ENCODE assay signal across 19 cellular contexts in genomic region chr12:72277415-72277814, GRCh38. TPM values are rescaled to one million over a fixed set of nuclear protein-coding genes. Genes with fewer than 3 reads are reported as not detected.
DNase-seq lines count a peak whose midpoint lies in the region; ATAC-seq and TF ChIP-seq lines count a peak whose summit lies in the region.
"Had no signal": no experiment of that assay in that cellular context is flagged by ENCODE, and none has a peak within 500 bp of the region (broad histone marks: within the 10 kb centered on the region; RNA-seq: fewer than 3 reads in every experiment).

No MANE protein-coding gene starts in this region.

- H3K4me3 Mint-ChIP-seq in activated CD8-positive, alpha-beta memory T cell treated with anti-CD3 and anti-CD28 coated beads, Interleukin-2, amount 10 ng/mL, durations not matched to agents 7 days and 5 days: no peak overlapping the region

- H3K4me1 Mint-ChIP-seq in activated CD8-positive, alpha-beta memory T cell treated with anti-CD3 and anti-CD28 coated beads, Interleukin-2, amount 10 ng/mL, durations not matched to agents 7 days and 5 days: no peaks in the 10 kb centered on the region

- H3K9ac ChIP-seq in subcutaneous abdominal adipose tissue (ENCODE audit: low read length in 5 of 5): peak overlapping the region in 3 of 5 donors; percentile 19 to 93 (median 78)

- peak overlapping the region; percentile 8 for H3K4me3 ChIP-seq in SJSA1
- H3K4me3 ChIP-seq in fibroblast of mammary gland (ENCODE audit: control insufficient read depth, low read depth, low read length): no peak overlapping the region
- H3K4me3 ChIP-seq in subcutaneous abdominal adipose tissue (ENCODE audit: low read depth in 1 of 5, low read length in 5 of 5): peak overlapping the region in 1 of 5 donors; percentile 36
- H3K4me3 ChIP-seq: ascending aorta, skin epidermis had no signal

- H3K27me3 ChIP-seq in SJSA1 (replicated peaks): no peaks in the 10 kb centered on the region
- H3K27me3 ChIP-seq in subcutaneous abdominal adipose tissue (ENCODE audit: control insufficient read depth in 5 of 5, insufficient read depth in 4 of 5, low read length in 5 of 5): peaks cover 0 to 20% (median 4%) of the 10 kb centered on the region in 5 donors
- H3K27me3 ChIP-seq: ascending aorta had no signal

- peak overlapping the region; percentile 74 for H3K27ac ChIP-seq in SJSA1
- peak overlapping the region; percentile 93 for H3K27ac ChIP-seq in subcutaneous abdominal adipose tissue (ENCODE audit: low read depth, low read length)
- H3K27ac ChIP-seq: ascending aorta, C4-2B had no signal

- DNase-seq in EL (peak; percentile 59), SJSA1 (ENCODE audit: low read depth in 1 of 2, low spot score in 2 of 2) (peak in 1 of 2 experiments; percentile 69), fibroblast of mammary gland (ENCODE audit: low read depth) (peak; percentile 10)
- DNase-seq in activated CD8-positive, alpha-beta memory T cell treated with anti-CD3 and anti-CD28 coated beads, Interleukin-2, amount 10 ng/mL, durations not matched to agents 7 days and 5 days: no peak
- DNase-seq: activated naive CD4-positive, alpha-beta T cell treated with Interleukin-2 at 50 U/mL for 16 hours; DMS153; NCI-H1436 treated with DMSO at 0.1 percent for 48 hours; NCI-H446 treated with DMSO at 0.1 percent for 48 hours; RPMI8226; stimulated activated CD4-positive, alpha-beta T cell treated with anti-CD3 and anti-CD28 coated beads, Interleukin-4, amount 100 ng/mL, for 4 hours; substantia nigra had no signal

- no peak for TF ChIP-seq CTCF in fibroblast of mammary gland (conservative IDR thresholded peaks at IDR 0.05; ENCODE audit: control insufficient read depth, insufficient read depth, low read depth, low read length)

- H3K9me3 Mint-ChIP-seq in activated CD8-positive, alpha-beta memory T cell treated with anti-CD3 and anti-CD28 coated beads, Interleukin-2, amount 10 ng/mL, durations not matched to agents 7 days and 5 days (ENCODE audit: low read depth): no peaks in the 10 kb centered on the region

- no peaks in the 10 kb centered on the region for H3K36me3 Mint-ChIP-seq in activated CD8-positive, alpha-beta memory T cell treated with anti-CD3 and anti-CD28 coated beads, Interleukin-2, amount 10 ng/mL, durations not matched to agents 7 days and 5 days

- H3K4me1 ChIP-seq in SJSA1 (replicated peaks): peaks cover 63% of the 10 kb centered on the region
- H3K4me1 ChIP-seq in subcutaneous abdominal adipose tissue (ENCODE audit: control insufficient read depth in 5 of 5, insufficient read depth in 5 of 5, low read length in 5 of 5): peaks cover 0 to 49% (median 30%) of the 10 kb centered on the region in 5 donors

- H3K27ac Mint-ChIP-seq in activated CD8-positive, alpha-beta memory T cell treated with anti-CD3 and anti-CD28 coated beads, Interleukin-2, amount 10 ng/mL, durations not matched to agents 7 days and 5 days: no peak overlapping the region

- H3K9me3 ChIP-seq in SJSA1 (replicated peaks) (no peaks in the 10 kb centered on the region), subcutaneous abdominal adipose tissue (ENCODE audit: control insufficient read depth in 5 of 5, low read length in 5 of 5) (no peaks in the 10 kb centered on the region)
- H3K9me3 ChIP-seq: ascending aorta had no signal

- CTCF ChIA-PET in activated CD8-positive, alpha-beta memory T cell treated with anti-CD3 and anti-CD28 coated beads, Interleukin-2, amount 10 ng/mL, durations not matched to agents 7 days and 5 days (lab: Charles Lee): no interaction called here

- peaks cover 23% of the 10 kb centered on the region for H3K27me3 Mint-ChIP-seq in activated CD8-positive, alpha-beta memory T cell treated with anti-CD3 and anti-CD28 coated beads, Interleukin-2, amount 10 ng/mL, durations not matched to agents 7 days and 5 days

- ATAC-seq in HG03520 (IDR thresholded peaks at IDR 0.05; ENCODE audit: unreplicated experiment) (no peak), GM21619 (IDR thresholded peaks at IDR 0.05; ENCODE audit: unreplicated experiment) (no peak)
- ATAC-seq in activated CD8-positive, alpha-beta memory T cell treated with anti-CD3 and anti-CD28 coated beads, Interleukin-2, amount 10 ng/mL, durations not matched to agents 7 days and 5 days: no peak

- peaks cover 4% of the 10 kb centered on the region; the same call in 1 of the 2 replicates for H3K36me3 ChIP-seq in SJSA1
- H3K36me3 ChIP-seq in subcutaneous abdominal adipose tissue (ENCODE audit: control insufficient read depth in 5 of 5, insufficient read depth in 5 of 5, low read length in 5 of 5): no peaks in the 10 kb centered on the region
- H3K36me3 ChIP-seq: ascending aorta had no signal

RNA-seq across cellular contexts. Expression of gene TRHDE, which starts 5.2 kb away (rescaled TPM):
- 13.4 and 29.5 TPM in 2 replicates for total RNA-seq in SJSA1 (2014; rRNA removed; shearing (Covaris generic))
- total RNA-seq in activated CD8-positive, alpha-beta memory T cell treated with anti-CD3 and anti-CD28 coated beads, Interleukin-2, amount 10 ng/mL, durations not matched to agents 7 days and 5 days: not detected
- total RNA-seq: endothelial cell of umbilical vein, myocyte had no signal

Comparison
In these comparisons a context has a peak if more than half of its experiments do, and no peak if none do; other contexts are left out.
1. RNA of gene TRHDE, which starts 5.2 kb away (total RNA-seq): 13.4 to 29.5 TPM in SJSA1; not detected in activated CD8-positive, alpha-beta memory T cell treated with anti-CD3 and anti-CD28 coated beads, Interleukin-2, amount 10 ng/mL, durations not matched to agents 7 days and 5 days; every median in the first group is over 10 times any median in the second.